6 cellular contexts compared by ENCODE assay signal in the genomic region with DNA sequence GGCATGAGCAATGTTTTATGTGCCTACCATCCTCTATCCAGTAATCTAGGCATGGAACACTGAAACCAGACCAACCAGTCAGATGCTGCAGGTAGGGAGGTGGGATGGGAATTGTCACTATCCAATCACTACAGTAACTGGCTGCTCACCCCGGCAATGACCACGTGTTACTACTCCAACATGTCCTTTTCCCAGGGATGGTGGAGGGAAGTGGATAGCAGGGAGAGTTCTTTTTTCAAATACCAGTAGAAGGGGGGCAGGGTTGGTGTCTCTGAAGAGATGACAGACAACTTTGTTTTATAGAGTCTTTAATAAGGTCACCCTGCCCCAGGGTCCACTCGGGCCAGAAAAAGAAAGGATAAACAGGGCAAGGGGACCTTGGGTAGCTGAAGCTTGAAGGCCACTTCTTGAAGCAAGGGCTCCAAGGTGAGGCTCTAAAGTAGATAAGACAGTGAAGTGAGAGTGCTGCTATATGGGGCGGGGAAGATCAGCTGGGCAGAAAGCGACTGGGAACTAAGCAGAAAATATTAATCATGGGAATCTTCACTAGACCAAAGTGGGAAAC. TPM values are rescaled to one million over a fixed set of nuclear protein-coding genes. Genes with fewer than 3 reads are reported as not detected.
DNase-seq lines count a peak whose midpoint lies in the region; ATAC-seq and TF ChIP-seq lines count a peak whose summit lies in the region.

No MANE protein-coding gene starts in this region.

- H3K79me2 ChIP-seq in neural cell (replicated peaks; ENCODE audit: insufficient read depth, low read length), result peaks cover 47% of the 10 kb centered on the region

- H3K36me3 ChIP-seq in neural cell (ENCODE audit: insufficient read depth, low read length), result peaks cover 18% of the 10 kb centered on the region

- H3K9me3 ChIP-seq in neural cell (ENCODE audit: low read length), result no peaks in the 10 kb centered on the region

- no TSS peak for BruUV-seq in MCF 10A (replicated peaks; lab: Mats Ljungman, UMichigan)

- intact Hi-C loops in MCF 10A (cut with micrococcal nuclease), result no loop called here

- peak overlapping the region; percentile 88 for H3K27ac Mint-ChIP-seq in MCF 10A (ENCODE audit: low read depth, unreplicated experiment)

- no peaks in the 10 kb centered on the region for H3K27me3 ChIP-seq in neural cell (ENCODE audit: insufficient read depth, low read depth, low read length)

- peak overlapping the region; percentile 93 for H3K9ac ChIP-seq in neural cell (ENCODE audit: low read length)

- H3K9me3 Mint-ChIP-seq in MCF 10A (ENCODE audit: unreplicated experiment), result no peaks in the 10 kb centered on the region

- peak overlapping the region; percentile 65 for H2AFZ ChIP-seq in neural cell (ENCODE audit: low read depth, low read length)

- H3K27ac ChIP-seq in neural cell (ENCODE audit: low read length), result peak overlapping the region; percentile 93

- TF ChIP-seq EP300 in neural cell (conservative IDR thresholded peaks at IDR 0.05; ENCODE audit: poor library complexity, severe bottlenecking), result no peak

- peaks cover 82% of the 10 kb centered on the region for H3K36me3 Mint-ChIP-seq in MCF 10A (ENCODE audit: insufficient read depth, unreplicated experiment)

- peaks cover 5% of the 10 kb centered on the region for H3F3A ChIP-seq in neural cell (ENCODE audit: insufficient read depth, low read length, poor library complexity, severe bottlenecking)

- POLR2A ChIA-PET in HEK293T (lab: Yijun Ruan, JAX), result interaction anchor here (0.6 to 3.4 kb wide), 20 partner anchors 9 to 249 kb away, joined by 3 to 71 read pairs (median 4); a partner anchor contains a TSS
- POLR2A ChIA-PET in MCF 10A (lab: Yijun Ruan, JAX), result interaction anchor here (0.5 to 3.2 kb wide), 20 partner anchors 9 to 249 kb away, joined by 3 to 66 read pairs (median 4); a partner anchor contains a TSS

- peaks cover 14% of the 10 kb centered on the region for H4K20me1 ChIP-seq in neural cell (ENCODE audit: insufficient read depth)

- H3K9me2 ChIP-seq in neural cell (ENCODE audit: insufficient read depth, low read length), result no peaks in the 10 kb centered on the region

- H3K27me3 Mint-ChIP-seq in MCF 10A (ENCODE audit: insufficient read depth, unreplicated experiment), result no peaks in the 10 kb centered on the region

- peak overlapping the region; percentile 97 for H3K4me2 ChIP-seq in neural cell (ENCODE audit: low read length)

- no peak for TF ChIP-seq RAD21 in neural cell (conservative IDR thresholded peaks at IDR 0.05)

- peak overlapping the region; percentile 85 for H3K4me3 Mint-ChIP-seq in MCF 10A (ENCODE audit: unreplicated experiment)

- peak overlapping the region; percentile 72 for H3K4me3 ChIP-seq in neural cell (ENCODE audit: low read length)

- CTCF ChIA-PET in HEK293T (lab: Yijun Ruan, JAX) (interaction anchor here (0.8 to 2.1 kb wide), 10 partner anchors 13 to 143 kb away, joined by 3 to 12 read pairs (median 4); a partner anchor contains a TSS), MCF 10A (lab: Yijun Ruan, JAX) (interaction anchor here (1.2 to 3.7 kb wide), 11 partner anchors 8 to 115 kb away, joined by 3 to 27 read pairs (median 8); a partner anchor contains a TSS)

- DNase-seq in HEK293T (ENCODE audit: extremely low spot score) (peak; percentile 31), MCF 10A (ENCODE audit: unreplicated experiment) (no peak)
- DNase-seq in central memory CD4-positive, alpha-beta T cell, result no peak

- H3K4me1 Mint-ChIP-seq in MCF 10A (ENCODE audit: insufficient read depth, unreplicated experiment), result peaks cover 19% of the 10 kb centered on the region

- no peak for ATAC-seq in GM21515 (IDR thresholded peaks at IDR 0.05; ENCODE audit: unreplicated experiment)
- no peak for ATAC-seq in GM19035 (IDR thresholded peaks at IDR 0.05; ENCODE audit: unreplicated experiment)

- no peak for TF ChIP-seq CTCF in MCF 10A (IDR thresholded peaks at IDR 0.05; ENCODE audit: unreplicated experiment)
- TF ChIP-seq CTCF in neural cell (IDR thresholded peaks at IDR 0.05; ENCODE audit: poor library complexity, severe bottlenecking), result no peak

TF ChIP-seq in HEK293T, 16 proteins besides CTCF, POLR2A, EP300 and RAD21:
- no peak for TF ChIP-seq TARDBP (IDR thresholded peaks at IDR 0.05)
- TF ChIP-seq ARNT (IDR thresholded peaks at IDR 0.05), result no peak
- TF ChIP-seq FOXK2 (IDR thresholded peaks at IDR 0.05), result no peak
- no peak for TF ChIP-seq HDGF (IDR thresholded peaks at IDR 0.05; ENCODE audit: borderline replicate concordance)
- TF ChIP-seq FOXA1 (IDR thresholded peaks at IDR 0.05), result no peak
- TF ChIP-seq ELF4 (IDR thresholded peaks at IDR 0.05), result no peak
- TF ChIP-seq L3MBTL2 (conservative IDR thresholded peaks at IDR 0.05), result no peak; the same call in 1 of the 2 replicates
- TF ChIP-seq, protein P1, sequence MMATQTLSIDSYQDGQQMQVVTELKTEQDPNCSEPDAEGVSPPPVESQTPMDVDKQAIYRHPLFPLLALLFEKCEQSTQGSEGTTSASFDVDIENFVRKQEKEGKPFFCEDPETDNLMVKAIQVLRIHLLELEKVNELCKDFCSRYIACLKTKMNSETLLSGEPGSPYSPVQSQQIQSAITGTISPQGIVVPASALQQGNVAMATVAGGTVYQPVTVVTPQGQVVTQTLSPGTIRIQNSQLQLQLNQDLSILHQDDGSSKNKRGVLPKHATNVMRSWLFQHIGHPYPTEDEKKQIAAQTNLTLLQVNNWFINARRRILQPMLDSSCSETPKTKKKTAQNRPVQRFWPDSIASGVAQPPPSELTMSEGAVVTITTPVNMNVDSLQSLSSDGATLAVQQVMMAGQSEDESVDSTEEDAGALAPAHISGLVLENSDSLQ (IDR thresholded peaks at IDR 0.05), result no peak
- no peak for TF ChIP-seq NFRKB (IDR thresholded peaks at IDR 0.05)
- TF ChIP-seq BHLHE40 (IDR thresholded peaks at IDR 0.05; ENCODE audit: borderline replicate concordance), result no peak

TF ChIP-seq in neural cell, 6 proteins besides CTCF, POLR2A, EP300 and RAD21:
- TF ChIP-seq TAF1 (IDR thresholded peaks at IDR 0.05; ENCODE audit: low read depth) (no peak), EZH2 (IDR thresholded peaks at IDR 0.05; ENCODE audit: borderline replicate concordance, insufficient read depth, low read length, poor library complexity, severe bottlenecking) (no peak), POLR2AphosphoS5 (IDR thresholded peaks at IDR 0.05) (no peak), SMC3 (conservative IDR thresholded peaks at IDR 0.05; ENCODE audit: poor library complexity) (no peak), MXI1 (conservative IDR thresholded peaks at IDR 0.05; ENCODE audit: poor library complexity, severe bottlenecking) (no peak)
- TF ChIP-seq, protein P2, sequence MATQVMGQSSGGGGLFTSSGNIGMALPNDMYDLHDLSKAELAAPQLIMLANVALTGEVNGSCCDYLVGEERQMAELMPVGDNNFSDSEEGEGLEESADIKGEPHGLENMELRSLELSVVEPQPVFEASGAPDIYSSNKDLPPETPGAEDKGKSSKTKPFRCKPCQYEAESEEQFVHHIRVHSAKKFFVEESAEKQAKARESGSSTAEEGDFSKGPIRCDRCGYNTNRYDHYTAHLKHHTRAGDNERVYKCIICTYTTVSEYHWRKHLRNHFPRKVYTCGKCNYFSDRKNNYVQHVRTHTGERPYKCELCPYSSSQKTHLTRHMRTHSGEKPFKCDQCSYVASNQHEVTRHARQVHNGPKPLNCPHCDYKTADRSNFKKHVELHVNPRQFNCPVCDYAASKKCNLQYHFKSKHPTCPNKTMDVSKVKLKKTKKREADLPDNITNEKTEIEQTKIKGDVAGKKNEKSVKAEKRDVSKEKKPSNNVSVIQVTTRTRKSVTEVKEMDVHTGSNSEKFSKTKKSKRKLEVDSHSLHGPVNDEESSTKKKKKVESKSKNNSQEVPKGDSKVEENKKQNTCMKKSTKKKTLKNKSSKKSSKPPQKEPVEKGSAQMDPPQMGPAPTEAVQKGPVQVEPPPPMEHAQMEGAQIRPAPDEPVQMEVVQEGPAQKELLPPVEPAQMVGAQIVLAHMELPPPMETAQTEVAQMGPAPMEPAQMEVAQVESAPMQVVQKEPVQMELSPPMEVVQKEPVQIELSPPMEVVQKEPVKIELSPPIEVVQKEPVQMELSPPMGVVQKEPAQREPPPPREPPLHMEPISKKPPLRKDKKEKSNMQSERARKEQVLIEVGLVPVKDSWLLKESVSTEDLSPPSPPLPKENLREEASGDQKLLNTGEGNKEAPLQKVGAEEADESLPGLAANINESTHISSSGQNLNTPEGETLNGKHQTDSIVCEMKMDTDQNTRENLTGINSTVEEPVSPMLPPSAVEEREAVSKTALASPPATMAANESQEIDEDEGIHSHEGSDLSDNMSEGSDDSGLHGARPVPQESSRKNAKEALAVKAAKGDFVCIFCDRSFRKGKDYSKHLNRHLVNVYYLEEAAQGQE (IDR thresholded peaks at IDR 0.05; ENCODE audit: borderline replicate concordance), result no peak

RNA-seq across cellular contexts. Expression of a gene that starts 14.7 kb away (rescaled TPM):
- 2.6 and 4.9 TPM in 2 replicates for total RNA-seq in MCF 10A (2022)
- polyA plus RNA-seq in neural cell, result 31.7 and 37.0 TPM in 2 replicates
- 28.6 and 37.7 TPM in 2 replicates for polyA minus RNA-seq in neural cell

RNA-seq across cellular contexts. Expression of a gene that starts 22.9 kb away (rescaled TPM):
- total RNA-seq in MCF 10A (2022), result 197 and 213 TPM in 2 replicates
- 132 and 143 TPM in 2 replicates for polyA plus RNA-seq in neural cell
- 137 and 139 TPM in 2 replicates for polyA minus RNA-seq in neural cell

RNA-seq across cellular contexts. Expression of a gene that starts 23.2 kb away (rescaled TPM):
- total RNA-seq in MCF 10A (2022), result 39.6 and 54.8 TPM in 2 replicates
- polyA plus RNA-seq in neural cell, result 23.3 and 26.4 TPM in 2 replicates
- 14.6 and 19.2 TPM in 2 replicates for polyA minus RNA-seq in neural cell

RNA-seq across cellular contexts. Expression of a gene that starts 30.0 kb away (rescaled TPM):
- total RNA-seq in MCF 10A (2022), result not detected in 2 replicates
- not detected in 2 replicates for polyA plus RNA-seq in neural cell
- not detected in 2 replicates for polyA minus RNA-seq in neural cell

RNA-seq across cellular contexts. Expression of a gene that starts 32.7 kb away (rescaled TPM):
- not detected in 2 replicates for total RNA-seq in MCF 10A (2022)
- not detected in 2 replicates for polyA plus RNA-seq in neural cell
- polyA minus RNA-seq in neural cell, result not detected in 2 replicates
